Comparison of ENCODE assay signal across 8 cellular contexts in the genomic region with DNA sequence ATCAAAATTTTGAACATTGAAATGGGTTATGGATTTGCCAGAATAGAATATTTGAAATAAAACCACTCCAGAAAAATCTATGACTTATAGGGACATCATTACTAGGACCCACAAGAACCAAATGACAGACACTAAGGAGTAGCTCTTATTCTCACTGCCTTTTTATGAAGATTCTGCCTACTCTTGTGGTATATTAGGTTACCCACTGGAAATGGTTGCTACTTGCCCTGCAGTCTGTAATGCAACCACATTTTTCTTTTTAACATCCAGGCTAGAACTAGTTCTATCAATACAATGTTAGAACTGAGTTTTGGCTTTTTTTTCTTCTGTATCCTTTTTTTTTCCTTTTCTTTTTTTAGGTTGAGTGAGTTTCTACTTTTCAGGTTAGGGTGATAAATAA.
"Had no signal": no experiment of that assay in that cellular context is flagged by ENCODE, and none has a peak within 500 bp of the region (broad histone marks: within the 10 kb centered on the region; RNA-seq: fewer than 3 reads in every experiment).

No MANE protein-coding gene starts in this region.

- ATAC-seq: HepG2, K562 had no signal

- H3K4me3 Mint-ChIP-seq: IgD-negative memory B cell had no signal

- H3K27ac ChIP-seq: HL-60 had no signal

- DNase-seq: IMR-90, KBM-7, KG1 had no signal

- H3K36me3 Mint-ChIP-seq: IgD-negative memory B cell had no signal

- FAIRE-seq: HepG2, HTR-8/SVneo, K562 had no signal

- H3K4me3 ChIP-seq: K562 had no signal
